ENCODE assay signal across 4 cellular contexts in the genomic region with DNA sequence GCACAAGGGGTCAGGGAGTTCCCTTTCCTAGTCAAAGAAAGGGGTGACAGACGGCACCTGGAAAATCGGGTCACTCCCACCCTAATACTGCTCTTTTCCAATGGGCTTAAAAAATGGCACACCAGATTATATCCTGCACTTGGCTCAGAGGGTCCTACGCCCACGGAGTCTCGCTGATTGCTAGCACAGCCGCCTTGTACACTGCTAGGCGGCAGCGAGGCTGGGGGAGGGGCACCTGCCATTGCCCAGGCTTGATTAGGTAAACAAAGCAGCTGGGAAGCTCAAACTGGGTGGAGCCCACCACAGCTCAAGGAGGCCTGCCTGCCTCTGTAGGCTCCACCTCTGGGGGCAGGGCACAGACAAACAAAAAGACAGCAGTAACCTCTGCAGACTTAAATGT. TPM values are rescaled to one million over a fixed set of nuclear protein-coding genes. Genes with fewer than 3 reads are reported as not detected.
"Had no signal": no experiment of that assay in that cellular context is flagged by ENCODE, and none has a peak within 500 bp of the region (broad histone marks: within the 10 kb centered on the region; RNA-seq: fewer than 3 reads in every experiment).

No MANE protein-coding gene starts in this region.

RNA-seq across cellular contexts. Expression of gene PLA2R1, which starts 52.3 kb away (rescaled TPM):
- total RNA-seq: K562; OCI-LY7; SJCRH30; T-helper 1 cell treated with Interleukin-12 subunit alpha and Interleukin-12 subunit beta and Interleukin-4 antibody, amounts not matched to agents 30 ng/mL and 1 ng/mL, for 36 hours had no signal
